Comparison of ENCODE assay signal across 8 cellular contexts in the genomic region with DNA sequence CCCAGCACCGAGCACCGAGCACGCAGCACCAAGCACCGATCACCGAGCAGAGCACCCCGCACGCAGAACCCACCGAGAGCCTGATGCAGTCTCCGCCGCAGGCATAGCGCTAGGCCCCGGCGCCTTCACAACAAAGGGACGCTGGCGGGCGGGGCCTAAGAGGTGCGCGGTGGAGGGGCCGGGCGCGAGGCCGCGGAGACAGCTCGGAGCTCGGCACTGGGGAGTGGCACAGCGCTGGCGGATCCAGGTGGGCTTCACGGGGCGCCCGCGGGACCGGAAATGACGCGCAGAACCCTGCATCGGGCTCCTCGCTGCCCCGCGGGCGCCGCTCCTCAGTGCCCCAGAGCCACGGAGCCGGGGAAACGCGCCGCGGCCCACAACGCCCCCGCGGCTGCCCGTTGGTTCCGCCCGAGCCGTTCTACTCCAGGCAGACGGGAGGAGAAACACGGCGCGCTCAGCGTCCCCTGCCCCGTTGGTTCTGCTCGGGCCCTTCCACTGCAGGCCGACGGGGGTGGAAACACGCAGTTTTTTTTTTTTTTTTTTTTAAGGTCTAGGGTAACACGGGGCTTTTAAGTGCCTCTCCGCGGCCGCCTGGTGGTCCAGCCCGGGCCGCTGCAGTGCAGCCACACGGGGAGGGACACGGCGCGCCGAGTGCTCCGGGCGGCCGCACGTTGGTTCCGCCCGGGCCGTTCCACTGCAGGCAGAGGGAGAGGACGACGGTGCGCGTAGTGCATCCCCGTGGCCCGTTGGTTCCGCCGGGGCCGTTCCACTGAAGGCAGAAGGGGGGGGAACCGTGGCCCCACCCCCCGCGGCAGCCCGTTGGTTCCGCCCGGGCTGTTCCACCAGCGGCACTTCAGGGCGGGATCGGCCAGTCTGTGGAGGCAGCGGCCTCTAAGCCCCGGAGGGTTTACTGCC. TPM values are rescaled to one million over a fixed set of nuclear protein-coding genes. Genes with fewer than 3 reads are reported as not detected.
DNase-seq lines count a peak whose midpoint lies in the region; ATAC-seq, FAIRE-seq and TF ChIP-seq lines count a peak whose summit lies in the region.
"Not testable (repeated sequence)": the region's sequence is repeated elsewhere in the genome, so short reads cannot be mapped to it uniquely, and the experiment has no call there.

No MANE protein-coding gene starts in this region.

- not testable (repeated sequence) for H3K9me3 ChIP-seq in K562 (replicated peaks; ENCODE audit: control insufficient read depth, insufficient read depth, low read depth, low read length); upper lobe of right lung

- POLR2A ChIA-PET in WTC11 (lab: Charles Lee); K562 (lab: Yijun Ruan, JAX): not testable (repeated sequence)

- not testable (repeated sequence) for H3K9me3 Mint-ChIP-seq in WTC11

- ATAC-seq in GM18502 (IDR thresholded peaks at IDR 0.05; ENCODE audit: poor library complexity, unreplicated experiment) (peak; percentile 74), HG02943 (IDR thresholded peaks at IDR 0.05; ENCODE audit: low read depth, unreplicated experiment) (peak; percentile 51), WTC11 (peak; percentile 65), K562 (peak; percentile 85), upper lobe of right lung (peak; percentile 96)

- H3K27ac ChIP-seq in K562 (ENCODE audit: extremely low read depth, low read depth, low read length) (peak overlapping the region; percentile 91), upper lobe of right lung (peak overlapping the region; percentile 96)

- not testable (repeated sequence) for TF ChIP-seq CTCF in WTC11 (IDR thresholded peaks at IDR 0.05); K562 (IDR thresholded peaks at IDR 0.05 in 2 of 3, conservative IDR thresholded peaks at IDR 0.05 in 1 of 3; ENCODE audit: insufficient read depth in 2 of 3, low read depth in 1 of 3, low read length in 3 of 3); retinal pigment epithelial cell (conservative IDR thresholded peaks at IDR 0.05; ENCODE audit: low read depth, low read length); upper lobe of right lung (IDR thresholded peaks at IDR 0.05)

- not testable (repeated sequence) for H3K79me2 ChIP-seq in K562 (ENCODE audit: control insufficient read depth, insufficient read depth, low read length)

- H3K4me3 ChIP-seq in K562 (peak overlapping the region; percentile 44), retinal pigment epithelial cell (ENCODE audit: low read length) (peak overlapping the region; percentile 46), upper lobe of right lung (peak overlapping the region; percentile 52)

- TF ChIP-seq EP300 in K562 (IDR thresholded peaks at IDR 0.05; ENCODE audit: low read length): not testable (repeated sequence)

- not testable (repeated sequence) for H4K20me1 ChIP-seq in K562 (replicated peaks; ENCODE audit: control insufficient read depth, insufficient read depth, low read length)

- H3K36me3 ChIP-seq in K562 (ENCODE audit: control insufficient read depth, insufficient read depth, low read length); upper lobe of right lung: not testable (repeated sequence)

- WGBS in K562 (ENCODE audit: insufficient coverage, low coverage, missing lambda C conversion rate): 2% methylated on average over 10 of the region's 101 CpGs

- DNase-seq in NCI-H1930 (lab: John Stamatoyannopoulos, UW) (peak; percentile 49 to 78), WTC11 (ENCODE audit: low spot score) (peak; percentile 61), K562 (ENCODE audit: extremely low read depth in 1 of 4, low spot score in 3 of 4) (peak; percentile 16 to 81 (median 27)), hippocampal formation (lab: John Stamatoyannopoulos, UW) (peak; percentile 59 to 71), retinal pigment epithelial cell (ENCODE audit: low read depth) (peak; percentile 34), upper lobe of right lung (peak; percentile 95)

- H2AFZ ChIP-seq in K562 (ENCODE audit: low read depth, low read length): 0 out of 2 replicates have a peak overlapping the region, but pooled peaks have one; percentile 59

- H3K4me2 ChIP-seq in K562 (ENCODE audit: insufficient read depth, low read length): peak overlapping the region; percentile 52; the same call in 1 of the 2 replicates

- not testable (repeated sequence) for H3K27me3 Mint-ChIP-seq in WTC11 (ENCODE audit: low read depth)

- peaks cover 6 to 12% of the 10 kb centered on the region in 2 experiments; a peak in 3 of 5 replicates for H3K4me1 ChIP-seq in K562 (replicated peaks in 1 of 2; ENCODE audit: control insufficient read depth in 2 of 2, insufficient read depth in 2 of 2, low read length in 2 of 2)
- not testable (repeated sequence) for H3K4me1 ChIP-seq in upper lobe of right lung

- H3K9me1 ChIP-seq in K562 (ENCODE audit: control insufficient read depth, insufficient read depth, low read length): not testable (repeated sequence)

- not testable (repeated sequence) for H3K4me1 Mint-ChIP-seq in WTC11

- not testable (repeated sequence) for H3K36me3 Mint-ChIP-seq in WTC11

- 0 out of 2 replicates have a peak, but pooled peaks have one; percentile 37 for TF ChIP-seq POLR2A in K562 (conservative IDR thresholded peaks at IDR 0.05)

- intact Hi-C loops in K562 (cut with micrococcal nuclease); upper lobe of right lung (cut with DNase I): not testable (repeated sequence)

- peak in 1 of 2 experiments; percentile 19; a peak in 1 of 4 replicates for TF ChIP-seq RAD21 in K562 (CRISPR knock-in tag; conservative IDR thresholded peaks at IDR 0.05 in 1 of 2, IDR thresholded peaks at IDR 0.05 in 1 of 2)

- not testable (repeated sequence) for BruUV-seq in K562 (replicated peaks; lab: Mats Ljungman, UMichigan)

- peak overlapping the region; percentile 62 for H3K4me3 Mint-ChIP-seq in WTC11

- FAIRE-seq in K562 (lab: Jason Lieb, UNC): peak; percentile 96

- not testable (repeated sequence) for H3K27ac Mint-ChIP-seq in WTC11

- H3K9ac ChIP-seq in K562 (ENCODE audit: insufficient read depth in 1 of 2, low read depth in 2 of 2, low read length in 2 of 2): peak overlapping the region; percentile 72 to 92

- CTCF ChIA-PET in WTC11 (lab: Charles Lee) (interaction anchor here (0.9 kb wide), 1 partner anchor 163 kb away, joined by 3 read pairs; no protein-coding TSS in a partner anchor), K562 (lab: Yijun Ruan, JAX; ENCODE audit: low intra/inter-chr PET ratio) (interaction anchor here (0.6 kb wide), 1 partner anchor 98 kb away, joined by 3 read pairs; no protein-coding TSS in a partner anchor)

- in situ Hi-C loops in K562 (cut with MboI): not testable (repeated sequence)

- not testable (repeated sequence) for H3K27me3 ChIP-seq in K562 (ENCODE audit: control insufficient read depth in 2 of 2, insufficient read depth in 2 of 2, low read length in 2 of 2); upper lobe of right lung

RNA-seq across cellular contexts. Expression of a gene that starts 21.8 kb away (rescaled TPM):
- 47.8 to 54.7 TPM (median 52.0 TPM) in 3 replicates for total RNA-seq in WTC11 (2021)
- 123 and 215 TPM in 2 replicates for total RNA-seq in K562 (2011; cell fraction: chromatin; rRNA removed; ENCODE audit: low replicate concordance)
- 128 and 164 TPM in 2 replicates for total RNA-seq in K562 (2011; cell fraction: nucleolus; rRNA removed)
- total RNA-seq in K562 (2011; cell fraction: nucleoplasm; rRNA removed): 71.6 and 88.8 TPM in 2 replicates
- total RNA-seq in K562 (2014; rRNA removed): 44.4 and 48.8 TPM in 2 replicates
- total RNA-seq in K562 (2014; rRNA removed; fragmentation: Illumina TruSeq; extraction: Trizol): 15.2 and 18.4 TPM in 2 replicates
- total RNA-seq in K562 (2015; rRNA removed; fragmentation: Illumina TruSeq; extraction: Trizol): 33.6 and 43.9 TPM in 2 replicates
- total RNA-seq in K562 (2021): 58.5 and 71.0 TPM in 2 replicates
- polyA plus RNA-seq in K562 (2011; rRNA removed): 13.0 and 17.4 TPM in 2 replicates
- 10.4 and 24.1 TPM in 2 replicates for polyA plus RNA-seq in K562 (2011; cell fraction: cytosol; rRNA removed)
- polyA plus RNA-seq in K562 (2011; cell fraction: nucleus; rRNA removed): 167 and 314 TPM in 2 replicates
- 54.0 and 63.7 TPM in 2 replicates for polyA plus RNA-seq in K562 (2012)
- polyA plus RNA-seq in K562 (2014; fragmentation: Illumina TruSeq; extraction: Trizol): 49.8 and 53.1 TPM in 2 replicates
- polyA plus RNA-seq in K562 (2014; fragmentation: Nextera tagmentation; extraction: Ambion mirVana): 1 to 10 TPM; 4.5 to 8.4 TPM
- 49.5 and 67.0 TPM in 2 replicates for polyA plus RNA-seq in K562 (2014; rRNA removed)
- polyA minus RNA-seq in K562 (2011; rRNA and poly(A)+ RNA removed): 8.1 and 9.7 TPM in 2 replicates
- 143 and 147 TPM in 2 replicates for polyA minus RNA-seq in K562 (2011; cell fraction: cytosol; rRNA and poly(A)+ RNA removed)
- 39.7 and 41.0 TPM in 2 replicates for polyA minus RNA-seq in K562 (2011; cell fraction: nucleus; rRNA and poly(A)+ RNA removed)
- 51.7 TPM for total RNA-seq in upper lobe of right lung

RNA-seq across cellular contexts. Expression of a gene that starts 32.4 kb away (rescaled TPM):
- 106 to 124 TPM (median 119 TPM) in 3 replicates for total RNA-seq in WTC11 (2021)
- 266 and 574 TPM in 2 replicates for total RNA-seq in K562 (2011; cell fraction: chromatin; rRNA removed; ENCODE audit: low replicate concordance)
- 372 and 388 TPM in 2 replicates for total RNA-seq in K562 (2011; cell fraction: nucleolus; rRNA removed)
- 193 and 246 TPM in 2 replicates for total RNA-seq in K562 (2011; cell fraction: nucleoplasm; rRNA removed)
- 116 and 133 TPM in 2 replicates for total RNA-seq in K562 (2014; rRNA removed)
- 35.7 and 46.1 TPM in 2 replicates for total RNA-seq in K562 (2014; rRNA removed; fragmentation: Illumina TruSeq; extraction: Trizol)
- total RNA-seq in K562 (2015; rRNA removed; fragmentation: Illumina TruSeq; extraction: Trizol): 63.0 and 66.6 TPM in 2 replicates
- 131 and 135 TPM in 2 replicates for total RNA-seq in K562 (2021)
- polyA plus RNA-seq in K562 (2011; rRNA removed): 99.6 and 121 TPM in 2 replicates
- 62.8 and 91.9 TPM in 2 replicates for polyA plus RNA-seq in K562 (2011; cell fraction: cytosol; rRNA removed)
- polyA plus RNA-seq in K562 (2011; cell fraction: nucleus; rRNA removed): 448 and 488 TPM in 2 replicates
- polyA plus RNA-seq in K562 (2012): 76.9 and 85.6 TPM in 2 replicates
- 75.1 and 81.2 TPM in 2 replicates for polyA plus RNA-seq in K562 (2014; fragmentation: Illumina TruSeq; extraction: Trizol)
- 1 to 10 TPM; 1.5 to 2.1 TPM for polyA plus RNA-seq in K562 (2014; fragmentation: Nextera tagmentation; extraction: Ambion mirVana)
- 131 and 149 TPM in 2 replicates for polyA plus RNA-seq in K562 (2014; rRNA removed)
- 23.4 and 41.8 TPM in 2 replicates for polyA minus RNA-seq in K562 (2011; rRNA and poly(A)+ RNA removed)
- polyA minus RNA-seq in K562 (2011; cell fraction: cytosol; rRNA and poly(A)+ RNA removed): 54.8 and 55.2 TPM in 2 replicates
- polyA minus RNA-seq in K562 (2011; cell fraction: nucleus; rRNA and poly(A)+ RNA removed): 94.5 and 123 TPM in 2 replicates
- 99.2 TPM for total RNA-seq in upper lobe of right lung

RNA-seq across cellular contexts. Expression of a gene that starts 53.3 kb away (rescaled TPM):
- total RNA-seq in WTC11 (2021) (51.3 to 51.6 TPM (median 51.6 TPM) in 3 replicates), K562 (2014; rRNA removed) (18.4 and 22.5 TPM in 2 replicates), K562 (2014; rRNA removed; fragmentation: Illumina TruSeq; extraction: Trizol) (14.8 TPM in 2 replicates), K562 (2015; rRNA removed; fragmentation: Illumina TruSeq; extraction: Trizol) (20.7 and 21.9 TPM in 2 replicates), K562 (2021) (38.9 and 44.6 TPM in 2 replicates), upper lobe of right lung (49.8 TPM)
- total RNA-seq in K562 (2011; cell fraction: chromatin; rRNA removed; ENCODE audit: low replicate concordance): 99.6 and 161 TPM in 2 replicates
- 107 and 109 TPM in 2 replicates for total RNA-seq in K562 (2011; cell fraction: nucleolus; rRNA removed)
- 98.4 and 102 TPM in 2 replicates for total RNA-seq in K562 (2011; cell fraction: nucleoplasm; rRNA removed)
- polyA plus RNA-seq in K562 (2011; rRNA removed) (30.8 and 36.5 TPM in 2 replicates), K562 (2014; fragmentation: Illumina TruSeq; extraction: Trizol) (29.5 and 31.5 TPM in 2 replicates), K562 (2014; fragmentation: Nextera tagmentation; extraction: Ambion mirVana) (1 to 10 TPM; 4.7 to 5.2 TPM), K562 (2014; rRNA removed) (29.8 and 34.1 TPM in 2 replicates)
- polyA plus RNA-seq in K562 (2011; cell fraction: cytosol; rRNA removed): 33.9 and 35.2 TPM in 2 replicates
- polyA plus RNA-seq in K562 (2011; cell fraction: nucleus; rRNA removed): 139 and 182 TPM in 2 replicates
- polyA plus RNA-seq in K562 (2012): 28.9 and 66.9 TPM in 2 replicates
- polyA minus RNA-seq in K562 (2011; rRNA and poly(A)+ RNA removed): 19.2 and 25.3 TPM in 2 replicates
- polyA minus RNA-seq in K562 (2011; cell fraction: cytosol; rRNA and poly(A)+ RNA removed): 23.7 and 23.9 TPM in 2 replicates
- polyA minus RNA-seq in K562 (2011; cell fraction: nucleus; rRNA and poly(A)+ RNA removed): 26.0 and 28.7 TPM in 2 replicates

Comparison
In these comparisons a context has a peak if more than half of its experiments do, and no peak if none do; other contexts are left out.
1. Peak in every context shown above with its lines: DNase-seq, ATAC-seq, H3K4me3 ChIP-seq and H3K27ac ChIP-seq.
2. DNase-seq: peak in every context shown above with its lines; median percentile 95 in upper lobe of right lung; 65 in hippocampal formation; 64 in NCI-H1930; 61 in WTC11; 34 in retinal pigment epithelial cell; 27 in K562.